In genomic region chr1:12275370-12275769, GRCh38 we compare ENCODE assay signal across 1 cellular context.
TF ChIP-seq lines count a peak whose summit lies in the region.

No MANE protein-coding gene starts in this region.

TF ChIP-seq in HCT116, 20 proteins besides CTCF, POLR2A, EP300 and RAD21 (continued from another document):
- TF ChIP-seq ZBTB33 (IDR thresholded peaks at IDR 0.05; ENCODE audit: extremely low read depth, insufficient replicate concordance, low read length): no peak
- no peak for TF ChIP-seq ELF1 (IDR thresholded peaks at IDR 0.05; ENCODE audit: borderline replicate concordance, low read depth)
- no peak for TF ChIP-seq CBX3 (IDR thresholded peaks at IDR 0.05; ENCODE audit: low read depth)
- TF ChIP-seq SRF (IDR thresholded peaks at IDR 0.05; ENCODE audit: low read depth): no peak
- no peak for TF ChIP-seq TCF7L2 (IDR thresholded peaks at IDR 0.05; ENCODE audit: borderline replicate concordance, extremely low read depth, insufficient read depth, insufficient read length)
- TF ChIP-seq FOSL1 (IDR thresholded peaks at IDR 0.05; ENCODE audit: low read depth): no peak
- TF ChIP-seq ATF3 (IDR thresholded peaks at IDR 0.05): no peak
- no peak for TF ChIP-seq EZH2 (IDR thresholded peaks at IDR 0.05)
- TF ChIP-seq POLR2AphosphoS5 (IDR thresholded peaks at IDR 0.05; ENCODE audit: low read depth, low read length): no peak
- no peak for TF ChIP-seq EZH2phosphoT487 (IDR thresholded peaks at IDR 0.05; ENCODE audit: borderline replicate concordance)
- TF ChIP-seq SIN3A (IDR thresholded peaks at IDR 0.05; ENCODE audit: low read depth): no peak
- no peak for TF ChIP-seq YY1 (IDR thresholded peaks at IDR 0.05; ENCODE audit: extremely low read depth, insufficient replicate concordance, low read depth, low read length)
TF ChIP-seq in HCT116: peak in this region for 0.
